ENCODE assay signal across 30 cellular contexts in genomic region chr3:177257625-177258024, GRCh38.
"Had no signal": no experiment of that assay in that cellular context is flagged by ENCODE, and none has a peak within 500 bp of the region (broad histone marks: within the 10 kb centered on the region; RNA-seq: fewer than 3 reads in every experiment).

No MANE protein-coding gene starts in this region.

- FAIRE-seq: astrocyte had no signal

- H3K27me3 ChIP-seq: adrenal gland, body of pancreas, breast epithelium, MG63, Peyer's patch had no signal

- H3K36me3 ChIP-seq: adrenal gland, breast epithelium, MG63, Peyer's patch had no signal

- H3K4me3 ChIP-seq: adrenal gland, body of pancreas, breast epithelium, MG63, Peyer's patch had no signal

- H3K4me1 ChIP-seq: adrenal gland, body of pancreas, breast epithelium, Peyer's patch had no signal

- H3K9me3 ChIP-seq: adrenal gland, body of pancreas, breast epithelium, Peyer's patch had no signal

- H3K27ac ChIP-seq: adrenal gland, body of pancreas, breast epithelium, Peyer's patch, RWPE1 had no signal

- DNase-seq: activated CD4-positive, alpha-beta memory T cell treated with anti-CD3 and anti-CD28 coated beads for 36 hours; activated CD4-positive, alpha-beta T cell treated with anti-CD3 and anti-CD28 coated beads, Interleukin-2, amount 10 ng/mL, durations not matched to agents 24 days and 14 days; activated CD8-positive, alpha-beta memory T cell treated with anti-CD3 and anti-CD28 coated beads, Interleukin-2, amount 50 U/mL, for 4 hours; activated gamma-delta T cell treated with Interleukin-2 at 50 U/mL for 16 hours; activated naive CD4-positive, alpha-beta T cell treated with anti-CD3 and anti-CD28 coated beads for 36 hours; activated T-cell treated with anti-CD3 and anti-CD28 coated beads for 4 hours; activated T-cell treated with anti-CD3 and anti-CD28 coated beads, Interleukin-2, amount 50 U/mL, for 4 hours; adrenal gland; body of pancreas; Kasumi-1; MG63; NCI-H1048; NCI-H1105 treated with DMSO at 0.1 percent for 48 hours; NCI-H1436; NCI-H1694 treated with DMSO at 0.1 percent for 48 hours; NCI-H2029; NCI-H2171; NCI-H510A; NCI-H526; NCI-H748 treated with DMSO at 0.1 percent for 48 hours; NK-92 treated with Interleukin-12 subunit alpha and Interleukin-12 subunit beta, amount 100 ng/mL, for 24 hours; PC-3; Peyer's patch; SIG-M5; T1000 had no signal

- ATAC-seq: activated naive CD4-positive, alpha-beta T cell treated with anti-CD3 and anti-CD28 coated beads, Interleukin-2, amount 50 U/mL, for 72 hours; activated T-cell treated with anti-CD3 and anti-CD28 coated beads, Interleukin-2, amount 50 U/mL, for 4 hours; body of pancreas; PC-3; Right ventricle myocardium inferior had no signal
